Comparison of ENCODE assay signal across 29 cellular contexts in the genomic region with DNA sequence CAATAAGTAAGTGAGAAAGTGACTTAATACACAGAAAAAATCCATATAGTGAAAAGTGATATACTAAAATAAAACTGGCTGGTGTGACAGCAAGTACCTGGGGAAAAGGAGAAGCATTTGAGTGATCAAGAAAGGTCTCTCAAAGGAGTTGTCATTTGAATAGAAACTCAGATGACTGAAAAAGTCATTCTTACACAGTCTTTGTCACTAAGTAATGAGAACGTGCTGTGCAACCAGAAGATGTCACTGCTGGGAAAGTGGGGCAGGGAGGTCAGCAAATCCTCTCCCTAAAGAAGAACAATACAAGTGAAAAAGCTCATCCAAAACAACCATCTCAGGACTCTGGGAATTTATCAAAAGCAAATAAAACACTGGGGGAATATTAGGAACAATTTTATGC.
DNase-seq lines count a peak whose midpoint lies in the region; ATAC-seq and TF ChIP-seq lines count a peak whose summit lies in the region.
"Had no signal": no experiment of that assay in that cellular context is flagged by ENCODE, and none has a peak within 500 bp of the region (broad histone marks: within the 10 kb centered on the region; RNA-seq: fewer than 3 reads in every experiment).

No MANE protein-coding gene starts in this region.

- ATAC-seq in GM21786 (IDR thresholded peaks at IDR 0.05; ENCODE audit: unreplicated experiment) (no peak), GM21447 (IDR thresholded peaks at IDR 0.05; ENCODE audit: unreplicated experiment) (no peak)
- ATAC-seq: K562; left lung; sciatic nerve; SK-N-SH treated with all-trans-retinoic acid at 6 μM for 48 hours; stimulated activated naive CD8-positive, alpha-beta T cell treated with anti-CD3 and anti-CD28 coated beads, Interleukin-15, Interleukin-2, amounts not matched to agents 100 U/mL and 50 U/mL, for 24 hours had no signal

- H3K27ac ChIP-seq in C4-2B, result no peak overlapping the region
- H3K27ac ChIP-seq: ascending aorta, left lung, thoracic aorta, vagina had no signal

- TF ChIP-seq CTCF in C4-2B (conservative IDR thresholded peaks at IDR 0.05), result peak; percentile 41
- peak; percentile 5 for TF ChIP-seq CTCF in astrocyte of the spinal cord (IDR thresholded peaks at IDR 0.05; ENCODE audit: low read depth, low read length)

- DNase-seq in HT-29 (ENCODE audit: low spot score) (peak; percentile 1), astrocyte of the spinal cord (ENCODE audit: low read depth, low spot score) (no peak), islet precursor cell (peak; percentile 40), NOMO-1 treated with dmso at 0.1 percent for 144 hours (lab: John Stamatoyannopoulos, UW; ENCODE audit: unreplicated experiment) (no peak), NCI-H1105 (lab: John Stamatoyannopoulos, UW) (no peak)
- DNase-seq: activated CD8-positive, alpha-beta memory T cell treated with anti-CD3 and anti-CD28 coated beads, Interleukin-2, amount 50 U/mL, for 4 hours; activated naive CD8-positive, alpha-beta T cell treated with anti-CD3 and anti-CD28 coated beads for 36 hours; COR-L47; DND-41; erythroblast; foreskin melanocyte; HFFc6; immature natural killer cell; left lung; NCI-H1694 treated with DMSO at 0.1 percent for 48 hours; NCI-H2171; NCI-H524; posterior cingulate gyrus; RPMI8226; stimulated activated naive CD8-positive, alpha-beta T cell treated with anti-CD3 and anti-CD28 coated beads, Interleukin-15, Interleukin-2, amounts not matched to agents 100 U/mL and 50 U/mL, for 24 hours had no signal

- in situ Hi-C loops in astrocyte of the spinal cord (cut with HindIII; ENCODE audit: low sequenced_read_pairs), result no loop called here

- no peak overlapping the region for H3K4me3 ChIP-seq in astrocyte of the spinal cord (ENCODE audit: low read depth, low read length)
- H3K4me3 ChIP-seq: ascending aorta, K562, left lung, thoracic aorta, vagina had no signal

Comparison
In these comparisons a context has a peak if more than half of its experiments do, and no peak if none do; other contexts are left out.
1. DNase-seq: peak in HT-29 (single experiment) and islet precursor cell (single experiment); none in astrocyte of the spinal cord (single experiment), NOMO-1 treated with dmso at 0.1 percent for 144 hours (single experiment) and NCI-H1105 (single experiment).